ENCODE assay signal across 8 cellular contexts in genomic region chr15:58770857-58771620, GRCh38. TPM values are rescaled to one million over a fixed set of nuclear protein-coding genes. Genes with fewer than 3 reads are reported as not detected.
DNase-seq lines count a peak whose midpoint lies in the region; ATAC-seq and TF ChIP-seq lines count a peak whose summit lies in the region.

Gene MINDY2, plus strand, starts transcription at chr15:58771302. Its CDS starts 94 bp downstream, at chr15:58771396.

- TF ChIP-seq CTCF in C4-2B (conservative IDR thresholded peaks at IDR 0.05) (peak; percentile 33), coronary artery (IDR thresholded peaks at IDR 0.05) (no peak)

- peaks cover 22% of the 10 kb centered on the region for H3K4me1 Mint-ChIP-seq in activated CD4-positive, alpha-beta T cell treated with anti-CD3 and anti-CD28 coated beads, Interleukin-2, amount 10 ng/mL, durations not matched to agents 7 days and 5 days

- ATAC-seq in GM19328 (IDR thresholded peaks at IDR 0.05; ENCODE audit: unreplicated experiment) (peak; percentile 94), HG03520 (IDR thresholded peaks at IDR 0.05; ENCODE audit: unreplicated experiment) (peak; percentile 92), left colon (peak; percentile 93)

- peaks cover 4% of the 10 kb centered on the region for H3K36me3 Mint-ChIP-seq in activated CD4-positive, alpha-beta T cell treated with anti-CD3 and anti-CD28 coated beads, Interleukin-2, amount 10 ng/mL, durations not matched to agents 7 days and 5 days (ENCODE audit: low read depth)

- no peak within 1 kb of the TSS for H3K4me3 Mint-ChIP-seq in activated CD4-positive, alpha-beta T cell treated with anti-CD3 and anti-CD28 coated beads, Interleukin-2, amount 10 ng/mL, durations not matched to agents 7 days and 5 days

- intact Hi-C loops in left colon (cut with DNase I, micrococcal nuclease), result loop anchor here in 1 of 2 donors (5.0 kb wide), 1 partner anchor 161 kb away; the partner anchor contains the start of gene SLTM

- H3K27ac ChIP-seq in C4-2B (peak within 1 kb of the TSS; percentile 90), coronary artery (peak within 1 kb of the TSS; percentile 97 to 98)

- H3K4me3 ChIP-seq in coronary artery, result peak within 1 kb of the TSS; percentile 81

- DNase-seq in NCI-H69 (lab: John Stamatoyannopoulos, UW) (peak; percentile 100), coronary artery (ENCODE audit: low spot score) (peak; percentile 99), left colon (peak; percentile 98)
- peak; percentile 95 for DNase-seq in activated CD4-positive, alpha-beta T cell treated with anti-CD3 and anti-CD28 coated beads, Interleukin-2, amount 10 ng/mL, durations not matched to agents 7 days and 5 days
- peak; percentile 97 for DNase-seq in stimulated activated CD4-positive, alpha-beta T cell treated with anti-CD3 and anti-CD28 coated beads, Interleukin-1b, Interleukin-23, amount 100 ng/mL, for 48 hours

- peak within 1 kb of the TSS; percentile 94 for H3K27ac Mint-ChIP-seq in activated CD4-positive, alpha-beta T cell treated with anti-CD3 and anti-CD28 coated beads, Interleukin-2, amount 10 ng/mL, durations not matched to agents 7 days and 5 days

- H3K27me3 Mint-ChIP-seq in activated CD4-positive, alpha-beta T cell treated with anti-CD3 and anti-CD28 coated beads, Interleukin-2, amount 10 ng/mL, durations not matched to agents 7 days and 5 days, result no peaks in the 10 kb centered on the region

- POLR2A ChIA-PET in activated CD4-positive, alpha-beta T cell treated with anti-CD3 and anti-CD28 coated beads, Interleukin-2, amount 10 ng/mL, durations not matched to agents 7 days and 5 days (lab: Charles Lee), result interaction anchor here (0.8 to 2.3 kb wide), 3 partner anchors 21 to 161 kb away, joined by 3 to 16 read pairs (median 3); partner anchors contain the start of gene ADAM10

- H3K9me3 Mint-ChIP-seq in activated CD4-positive, alpha-beta T cell treated with anti-CD3 and anti-CD28 coated beads, Interleukin-2, amount 10 ng/mL, durations not matched to agents 7 days and 5 days, result no peaks in the 10 kb centered on the region

- CTCF ChIA-PET in activated CD4-positive, alpha-beta T cell treated with anti-CD3 and anti-CD28 coated beads, Interleukin-2, amount 10 ng/mL, durations not matched to agents 7 days and 5 days (lab: Charles Lee), result interaction anchor here (0.5 to 2.2 kb wide), 27 partner anchors 10 to 543 kb away, joined by 3 to 13 read pairs (median 5); partner anchors contain the start of gene ADAM10

RNA-seq across cellular contexts. Expression of gene MINDY2, which starts in this region (rescaled TPM):
- 10 to 100 TPM; 12.5 to 17.5 TPM for total RNA-seq in activated CD4-positive, alpha-beta T cell treated with anti-CD3 and anti-CD28 coated beads, Interleukin-2, amount 10 ng/mL, durations not matched to agents 7 days and 5 days
- total RNA-seq in left colon, result 10 to 100 TPM in 1 of 2 donors, 1 to 10 TPM in 1; 9.0 to 14.1 TPM

Comparison
In these comparisons a context has a peak if more than half of its experiments do, and no peak if none do; other contexts are left out.
1. Peak in every context shown above with its lines: DNase-seq, ATAC-seq, H3K4me3 ChIP-seq and H3K27ac ChIP-seq.